Comparison of ENCODE assay signal across 10 cellular contexts in genomic region chr21:46424062-46424591, GRCh38. TPM values are rescaled to one million over a fixed set of nuclear protein-coding genes. Genes with fewer than 3 reads are reported as not detected.
DNase-seq lines count a peak whose midpoint lies in the region; ATAC-seq, FAIRE-seq and TF ChIP-seq lines count a peak whose summit lies in the region.
"Had no signal": no experiment of that assay in that cellular context is flagged by ENCODE, and none has a peak within 500 bp of the region (broad histone marks: within the 10 kb centered on the region; RNA-seq: fewer than 3 reads in every experiment).

No MANE protein-coding gene starts in this region.

- TF ChIP-seq CTCF in RWPE1 (conservative IDR thresholded peaks at IDR 0.05; ENCODE audit: low read depth) (no peak), K562 (IDR thresholded peaks at IDR 0.05 in 2 of 3, conservative IDR thresholded peaks at IDR 0.05 in 1 of 3; ENCODE audit: insufficient read depth in 2 of 3, low read depth in 1 of 3, low read length in 3 of 3) (no peak)

- peak overlapping the region; percentile 84 for H3K18ac ChIP-seq in neuronal stem cell (ENCODE audit: low read length)

- H3K4me1 ChIP-seq in K562 (replicated peaks in 1 of 2; ENCODE audit: control insufficient read depth in 2 of 2, insufficient read depth in 2 of 2, low read length in 2 of 2) (peaks cover 0 to 16% of the 10 kb centered on the region in 2 experiments; a peak in 1 of 5 replicates), neuronal stem cell (ENCODE audit: control insufficient read depth in 2 of 2, insufficient read depth in 1 of 2, low read depth in 1 of 2, low read length in 2 of 2) (peaks cover 2 to 3% of the 10 kb centered on the region in 2 donors)
- H3K4me1 ChIP-seq: body of pancreas had no signal

- intact Hi-C loops in K562 (cut with micrococcal nuclease), result no loop called here

- H3K14ac ChIP-seq in neuronal stem cell (ENCODE audit: low read length), result no peak overlapping the region

- H3K79me2 ChIP-seq in K562 (ENCODE audit: control insufficient read depth, insufficient read depth, low read length), result no peaks in the 10 kb centered on the region

- POLR2A ChIA-PET in RWPE1 (lab: Yijun Ruan, JAX; ENCODE audit: low non-redundant PET) (no interaction called here), K562 (lab: Yijun Ruan, JAX) (interaction anchor here (0.6 to 1.3 kb wide), 2 partner anchors 9 to 219 kb away, joined by 3 read pairs; no protein-coding TSS in a partner anchor)

- no peak overlapping the region for H3K23ac ChIP-seq in neuronal stem cell (ENCODE audit: low read depth, low read length, poor library complexity)

- peak overlapping the region; percentile 32 for H2AK5ac ChIP-seq in neuronal stem cell (ENCODE audit: low read depth, low read length)

- H3K4me3 ChIP-seq in H7 (ENCODE audit: insufficient read depth, low read depth, low read length), result no peak overlapping the region
- no peak overlapping the region for H3K4me3 ChIP-seq in K562
- H3K4me3 ChIP-seq in neuronal stem cell (ENCODE audit: low read length in 2 of 2), result no peak overlapping the region
- H3K4me3 ChIP-seq: body of pancreas had no signal

- peak; percentile 82 for DNase-seq in H7
- DNase-seq in RWPE1 (ENCODE audit: low spot score), result no peak
- DNase-seq in K562 (ENCODE audit: extremely low read depth in 1 of 4, low spot score in 3 of 4), result no peak
- no peak for DNase-seq in neuronal stem cell (ENCODE audit: low spot score)
- DNase-seq in DMS79 (lab: John Stamatoyannopoulos, UW), result no peak
- no peak for DNase-seq in NCI-H1694 treated with DMSO at 0.1 percent for 48 hours (lab: John Stamatoyannopoulos, UW)
- DNase-seq in A172 (ENCODE audit: low spot score), result no peak
- DNase-seq: body of pancreas, naive B cell, NCI-H524 had no signal

- peak; percentile 66 for ATAC-seq in K562
- ATAC-seq: body of pancreas had no signal

- H3K27me3 ChIP-seq in H7 (ENCODE audit: control insufficient read depth, insufficient read depth, low read length), result no peaks in the 10 kb centered on the region
- H3K27me3 ChIP-seq in K562 (ENCODE audit: control insufficient read depth in 2 of 2, insufficient read depth in 2 of 2, low read length in 2 of 2), result no peaks in the 10 kb centered on the region
- no peaks in the 10 kb centered on the region for H3K27me3 ChIP-seq in neuronal stem cell (ENCODE audit: control insufficient read depth in 3 of 3, insufficient read depth in 3 of 3, low read depth in 1 of 3, low read length in 3 of 3)
- H3K27me3 ChIP-seq: body of pancreas had no signal

- no peaks in the 10 kb centered on the region for H4K20me1 ChIP-seq in K562 (replicated peaks; ENCODE audit: control insufficient read depth, insufficient read depth, low read length)

- no peak overlapping the region for H2BK5ac ChIP-seq in neuronal stem cell (ENCODE audit: low read length)

- H3K36me3 ChIP-seq in H7 (replicated peaks; ENCODE audit: control insufficient read depth, insufficient read depth, low read length) (peaks cover 7% of the 10 kb centered on the region), K562 (ENCODE audit: control insufficient read depth, insufficient read depth, low read length) (peaks cover 61% of the 10 kb centered on the region), neuronal stem cell (replicated peaks in 1 of 2; ENCODE audit: control insufficient read depth in 2 of 2, insufficient read depth in 2 of 2, low read length in 2 of 2) (peaks cover 36 to 80% of the 10 kb centered on the region in 2 donors)

- BruUV-seq in K562 (replicated peaks; lab: Mats Ljungman, UMichigan), result no TSS peak

- H2BK120ac ChIP-seq in neuronal stem cell (ENCODE audit: low read depth, low read length), result no peak overlapping the region

- peaks cover 2% of the 10 kb centered on the region for H3K79me1 ChIP-seq in neuronal stem cell (ENCODE audit: low read depth, low read length)

- no peaks in the 10 kb centered on the region for H3K9me1 ChIP-seq in K562 (ENCODE audit: control insufficient read depth, insufficient read depth, low read length)

- no peak overlapping the region for H3K4ac ChIP-seq in neuronal stem cell (ENCODE audit: low read length)

- H3K9ac ChIP-seq in K562 (ENCODE audit: insufficient read depth in 1 of 2, low read depth in 2 of 2, low read length in 2 of 2) (peak overlapping the region in 1 of 2 experiments; percentile 70; a peak in 2 of 4 replicates), neuronal stem cell (ENCODE audit: low read depth, low read length, poor library complexity) (no peak overlapping the region)

- WGBS in K562 (ENCODE audit: insufficient coverage, low coverage, missing lambda C conversion rate), result 84% methylated on average over 13 of the region's 15 CpGs
- WGBS in neuronal stem cell (ENCODE audit: extremely low coverage in 2 of 2, insufficient read length in 2 of 2, insufficient replicate concordance in 1 of 2), 2 donors, result no CpG with 5 or more reads among the region's 15 CpGs

- CTCF ChIA-PET in RWPE1 (lab: Yijun Ruan, JAX), result no interaction called here
- CTCF ChIA-PET in K562 (lab: Yijun Ruan, JAX; ENCODE audit: low intra/inter-chr PET ratio), result no interaction called here

- in situ Hi-C loops in K562 (cut with MboI), result no loop called here

- no peak overlapping the region for H4K91ac ChIP-seq in neuronal stem cell (ENCODE audit: low read depth, low read length, poor library complexity)

- no peak for TF ChIP-seq RAD21 in K562 (CRISPR knock-in tag; conservative IDR thresholded peaks at IDR 0.05 in 1 of 2, IDR thresholded peaks at IDR 0.05 in 1 of 2)

- H2BK12ac ChIP-seq in neuronal stem cell (ENCODE audit: low read length), result no peak overlapping the region

- FAIRE-seq in K562 (lab: Jason Lieb, UNC), result no peak

- peak overlapping the region; percentile 7 for H4K8ac ChIP-seq in neuronal stem cell (ENCODE audit: low read depth, low read length)

- no peak overlapping the region for H2BK15ac ChIP-seq in neuronal stem cell (ENCODE audit: low read length)

- peak overlapping the region; percentile 41 for H3K27ac ChIP-seq in RWPE1
- no peak overlapping the region for H3K27ac ChIP-seq in K562 (ENCODE audit: extremely low read depth, low read depth, low read length)
- H3K27ac ChIP-seq in neuronal stem cell (replicated peaks; ENCODE audit: low read length), result peak overlapping the region; percentile 4
- H3K27ac ChIP-seq: body of pancreas had no signal

- H3K4me2 ChIP-seq in K562 (ENCODE audit: insufficient read depth, low read length) (no peak overlapping the region), neuronal stem cell (ENCODE audit: insufficient read depth, low read length, poor library complexity, severe bottlenecking) (no peak overlapping the region)

- TF ChIP-seq EP300 in K562 (IDR thresholded peaks at IDR 0.05; ENCODE audit: low read length), result no peak

- no peaks in the 10 kb centered on the region for H3K9me3 ChIP-seq in K562 (replicated peaks; ENCODE audit: control insufficient read depth, insufficient read depth, low read depth, low read length)
- H3K9me3 ChIP-seq in neuronal stem cell (replicated peaks in 1 of 2; ENCODE audit: control insufficient read depth in 2 of 2, insufficient read depth in 1 of 2, low read depth in 1 of 2, low read length in 2 of 2), result peaks cover 0 to 2% of the 10 kb centered on the region in 2 donors
- H3K9me3 ChIP-seq: body of pancreas had no signal

- no peak for TF ChIP-seq POLR2A in K562 (conservative IDR thresholded peaks at IDR 0.05)

- H2AFZ ChIP-seq in K562 (ENCODE audit: low read depth, low read length), result no peak overlapping the region
- no peak overlapping the region for H2AFZ ChIP-seq in neuronal stem cell (ENCODE audit: low read length)

TF ChIP-seq in K562, 482 proteins besides CTCF, POLR2A, EP300 and RAD21:
- TF ChIP-seq ZNF146 (CRISPR knock-in tag; IDR thresholded peaks at IDR 0.05; ENCODE audit: unreplicated experiment) (no peak), RBM22 (IDR thresholded peaks at IDR 0.05; ENCODE audit: low read depth, low read length, poor library complexity, severe bottlenecking) (peak; percentile 50), YY1 (IDR thresholded peaks at IDR 0.05; ENCODE audit: borderline replicate concordance in 1 of 3, control insufficient read depth in 1 of 3, extremely low read depth in 1 of 3, insufficient read depth in 3 of 3, insufficient read length in 1 of 3, insufficient replicate concordance in 2 of 3, low read depth in 1 of 3, low read length in 2 of 3) (no peak), FIP1L1 (IDR thresholded peaks at IDR 0.05; ENCODE audit: low read depth, low read length, poor library complexity, severe bottlenecking) (no peak), POLR2G (IDR thresholded peaks at IDR 0.05; ENCODE audit: low read depth, low read length) (peak; percentile 43; the same call in 1 of the 2 replicates)

RNA-seq across cellular contexts. Expression of gene DIP2A, which starts 34.6 kb away (rescaled TPM):
- 19.4 and 30.2 TPM in 2 replicates for total RNA-seq in H7 (2014; rRNA removed; shearing (Covaris generic))
- 344 and 474 TPM in 2 replicates for total RNA-seq in K562 (2011; cell fraction: chromatin; rRNA removed; ENCODE audit: low replicate concordance)
- 211 and 231 TPM in 2 replicates for total RNA-seq in K562 (2011; cell fraction: nucleolus; rRNA removed)
- total RNA-seq in K562 (2011; cell fraction: nucleoplasm; rRNA removed), result 245 and 258 TPM in 2 replicates
- 13.8 and 19.7 TPM in 2 replicates for total RNA-seq in K562 (2014; rRNA removed)
- 14.9 and 19.1 TPM in 2 replicates for total RNA-seq in K562 (2014; rRNA removed; fragmentation: Illumina TruSeq; extraction: Trizol)
- total RNA-seq in K562 (2015; rRNA removed; fragmentation: Illumina TruSeq; extraction: Trizol), result 19.6 and 20.3 TPM in 2 replicates
- total RNA-seq in K562 (2021), result 31.1 and 32.3 TPM in 2 replicates
- 34.5 and 41.3 TPM in 2 replicates for polyA plus RNA-seq in K562 (2011; rRNA removed)
- 22.5 and 24.1 TPM in 2 replicates for polyA plus RNA-seq in K562 (2011; cell fraction: cytosol; rRNA removed)
- 167 and 196 TPM in 2 replicates for polyA plus RNA-seq in K562 (2011; cell fraction: nucleus; rRNA removed)
- 21.7 and 36.7 TPM in 2 replicates for polyA plus RNA-seq in K562 (2012)
- 21.3 and 23.9 TPM in 2 replicates for polyA plus RNA-seq in K562 (2014; fragmentation: Illumina TruSeq; extraction: Trizol)
- 1 to 10 TPM; 4.3 to 4.6 TPM for polyA plus RNA-seq in K562 (2014; fragmentation: Nextera tagmentation; extraction: Ambion mirVana)
- 30.0 and 31.1 TPM in 2 replicates for polyA plus RNA-seq in K562 (2014; rRNA removed)
- polyA minus RNA-seq in K562 (2011; rRNA and poly(A)+ RNA removed), result 48.3 and 48.8 TPM in 2 replicates
- 21.6 and 23.7 TPM in 2 replicates for polyA minus RNA-seq in K562 (2011; cell fraction: cytosol; rRNA and poly(A)+ RNA removed)
- 89.9 and 113 TPM in 2 replicates for polyA minus RNA-seq in K562 (2011; cell fraction: nucleus; rRNA and poly(A)+ RNA removed)
- polyA plus RNA-seq in neuronal stem cell (2013, experiment 1 of 2), result 24.0 TPM
- polyA plus RNA-seq in neuronal stem cell (2013, experiment 2 of 2), result 24.5 TPM
- total RNA-seq in A172 (2014; rRNA removed; shearing (Covaris generic)), result 8.9 and 9.9 TPM in 2 replicates
